Comparison of ENCODE assay signal across 6 cellular contexts in genomic region chr16:648071-648785, GRCh38. TPM values are rescaled to one million over a fixed set of nuclear protein-coding genes. Genes with fewer than 3 reads are reported as not detected.
DNase-seq lines count a peak whose midpoint lies in the region; ATAC-seq and TF ChIP-seq lines count a peak whose summit lies in the region.

No MANE protein-coding gene starts in this region.

- H3K79me2 ChIP-seq in MM.1S (ENCODE audit: low read length) = peaks cover 70% of the 10 kb centered on the region

- no peak for TF ChIP-seq POLR2A in lower leg skin (IDR thresholded peaks at IDR 0.05)

- peak overlapping the region; percentile 97 for H3K9ac ChIP-seq in MM.1S (ENCODE audit: low read length)

- peaks cover 14% of the 10 kb centered on the region for H3K4me1 ChIP-seq in CD8-positive, alpha-beta memory T cell (ENCODE audit: insufficient read depth, low read length)
- H3K4me1 ChIP-seq in MM.1S (ENCODE audit: low read length) = peaks cover 4% of the 10 kb centered on the region; the same call in 1 of the 2 replicates

- H3K36me3 Mint-ChIP-seq in CD8-positive, alpha-beta memory T cell = no peaks in the 10 kb centered on the region
- H3K36me3 Mint-ChIP-seq in activated T-helper 1 cell treated with anti-CD3 and anti-CD28 coated beads, Interleukin-12 subunit alpha, Interleukin-12 subunit beta, Interleukin-2, Interleukin-4 antibody, amounts not matched to agents 30 ng/mL and 10 ng/mL and 1 ng/mL, durations not matched to agents 14 hours and 24 hours and 36 hours (ENCODE audit: low read depth) = peaks cover 2% of the 10 kb centered on the region

- no peaks in the 10 kb centered on the region for H3K27me3 ChIP-seq in CD8-positive, alpha-beta memory T cell (ENCODE audit: insufficient read depth, low read length, poor library complexity, severe bottlenecking)
- no peaks in the 10 kb centered on the region for H3K27me3 ChIP-seq in MM.1S (replicated peaks; ENCODE audit: insufficient read depth, low read length)

- H3K27ac ChIP-seq in CD8-positive, alpha-beta memory T cell (ENCODE audit: low read depth, low read length) = peak overlapping the region; percentile 58
- peak overlapping the region; percentile 83 for H3K27ac ChIP-seq in MM.1S (ENCODE audit: low read length)

- peak overlapping the region; percentile 66 for H3K4me3 ChIP-seq in CD8-positive, alpha-beta memory T cell (ENCODE audit: low read length)
- H3K4me3 ChIP-seq in MM.1S (ENCODE audit: low read length) (peak overlapping the region; percentile 89), lower leg skin (ENCODE audit: low read depth, poor library complexity, severe bottlenecking) (peak overlapping the region; percentile 59)

- H3K27me3 Mint-ChIP-seq in CD8-positive, alpha-beta memory T cell = no peaks in the 10 kb centered on the region
- no peaks in the 10 kb centered on the region for H3K27me3 Mint-ChIP-seq in activated T-helper 1 cell treated with anti-CD3 and anti-CD28 coated beads, Interleukin-12 subunit alpha, Interleukin-12 subunit beta, Interleukin-2, Interleukin-4 antibody, amounts not matched to agents 30 ng/mL and 10 ng/mL and 1 ng/mL, durations not matched to agents 14 hours and 24 hours and 36 hours (ENCODE audit: insufficient read depth)

- H3K9me3 ChIP-seq in CD8-positive, alpha-beta memory T cell (ENCODE audit: low read length) = no peaks in the 10 kb centered on the region
- H3K9me3 ChIP-seq in MM.1S (replicated peaks; ENCODE audit: insufficient read depth, low read length) = no peaks in the 10 kb centered on the region

- H3K9me2 ChIP-seq in MM.1S (replicated peaks; ENCODE audit: insufficient read depth, low read length) = no peaks in the 10 kb centered on the region

- 22 to 24% methylated on average over 23 to 25 of the region's 25 CpGs for WGBS in lower leg skin, 2 donors

- peak overlapping the region; percentile 48 to 87 (median 77) for H3K4me3 Mint-ChIP-seq in CD8-positive, alpha-beta memory T cell
- H3K4me3 Mint-ChIP-seq in activated T-helper 1 cell treated with anti-CD3 and anti-CD28 coated beads, Interleukin-12 subunit alpha, Interleukin-12 subunit beta, Interleukin-2, Interleukin-4 antibody, amounts not matched to agents 30 ng/mL and 10 ng/mL and 1 ng/mL, durations not matched to agents 14 hours and 24 hours and 36 hours = peak overlapping the region; percentile 84

- POLR2A ChIA-PET in CD8-positive, alpha-beta memory T cell (lab: Charles Lee) = interaction anchor here (0.6 to 1.0 kb wide), 3 partner anchors 10 to 52 kb away, joined by 3 to 4 read pairs (median 3); partner anchors contain the start of gene METTL26

- peak overlapping the region; percentile 81; the same call in 1 of the 2 replicates for H2AFZ ChIP-seq in MM.1S (ENCODE audit: low read length)

- TF ChIP-seq CTCF in MM.1S (IDR thresholded peaks at IDR 0.05; ENCODE audit: low read length) (peak; percentile 74), lower leg skin (IDR thresholded peaks at IDR 0.05) (no peak)

- no peaks in the 10 kb centered on the region for H3K36me3 ChIP-seq in CD8-positive, alpha-beta memory T cell (ENCODE audit: insufficient read depth, low read length)
- no peaks in the 10 kb centered on the region for H3K36me3 ChIP-seq in MM.1S (replicated peaks; ENCODE audit: insufficient read depth, low read length)

- ATAC-seq in HG03196 (IDR thresholded peaks at IDR 0.05; ENCODE audit: unreplicated experiment) (no peak), GM18861 (IDR thresholded peaks at IDR 0.05; ENCODE audit: unreplicated experiment) (no peak)

- DNase-seq in CD8-positive, alpha-beta memory T cell = peak in 1 of 5 donors; percentile 27
- DNase-seq in MM.1S (peak; percentile 81), lower leg skin (ENCODE audit: low spot score in 2 of 2) (no peak)
- DNase-seq in activated T-helper 1 cell treated with anti-CD3 and anti-CD28 coated beads, Interleukin-12 subunit alpha, Interleukin-12 subunit beta, Interleukin-2, Interleukin-4 antibody, amounts not matched to agents 30 ng/mL and 10 ng/mL and 1 ng/mL, durations not matched to agents 14 hours and 24 hours and 36 hours (ENCODE audit: low spot score) = no peak

- H3K9me3 Mint-ChIP-seq in CD8-positive, alpha-beta memory T cell = no peaks in the 10 kb centered on the region
- H3K9me3 Mint-ChIP-seq in activated T-helper 1 cell treated with anti-CD3 and anti-CD28 coated beads, Interleukin-12 subunit alpha, Interleukin-12 subunit beta, Interleukin-2, Interleukin-4 antibody, amounts not matched to agents 30 ng/mL and 10 ng/mL and 1 ng/mL, durations not matched to agents 14 hours and 24 hours and 36 hours = no peaks in the 10 kb centered on the region

- peak overlapping the region; percentile 99 for H3K4me2 ChIP-seq in MM.1S (ENCODE audit: low read depth, low read length)

- peaks cover 22% of the 10 kb centered on the region for H3F3A ChIP-seq in MM.1S (ENCODE audit: insufficient read depth, low read length)

- peak overlapping the region; percentile 59 to 93 (median 84) for H3K27ac Mint-ChIP-seq in CD8-positive, alpha-beta memory T cell
- peak overlapping the region; percentile 68 for H3K27ac Mint-ChIP-seq in activated T-helper 1 cell treated with anti-CD3 and anti-CD28 coated beads, Interleukin-12 subunit alpha, Interleukin-12 subunit beta, Interleukin-2, Interleukin-4 antibody, amounts not matched to agents 30 ng/mL and 10 ng/mL and 1 ng/mL, durations not matched to agents 14 hours and 24 hours and 36 hours

- H3K4me1 Mint-ChIP-seq in CD8-positive, alpha-beta memory T cell = peaks cover 0 to 21% (median 11%) of the 10 kb centered on the region in 3 donors
- no peaks in the 10 kb centered on the region for H3K4me1 Mint-ChIP-seq in activated T-helper 1 cell treated with anti-CD3 and anti-CD28 coated beads, Interleukin-12 subunit alpha, Interleukin-12 subunit beta, Interleukin-2, Interleukin-4 antibody, amounts not matched to agents 30 ng/mL and 10 ng/mL and 1 ng/mL, durations not matched to agents 14 hours and 24 hours and 36 hours (ENCODE audit: low read depth)

- CTCF ChIA-PET in CD8-positive, alpha-beta memory T cell (lab: Charles Lee) = interaction anchor here (0.8 to 1.3 kb wide), 2 partner anchors 10 to 12 kb away, joined by 3 to 7 read pairs; partner anchors contain the start of gene METTL26

- intact Hi-C loops in activated T-helper 1 cell treated with anti-CD3 and anti-CD28 coated beads, Interleukin-12 subunit alpha, Interleukin-12 subunit beta, Interleukin-2, Interleukin-4 antibody, amounts not matched to agents 30 ng/mL and 10 ng/mL and 1 ng/mL, durations not matched to agents 14 hours and 24 hours and 36 hours (cut with micrococcal nuclease) = no loop called here
- intact Hi-C loops in lower leg skin (cut with DNase I; ENCODE audit: low total_unique reads) = no loop called here

- no peaks in the 10 kb centered on the region for H4K20me1 ChIP-seq in MM.1S (ENCODE audit: insufficient read depth, low read length)

RNA-seq across cellular contexts. Expression of gene WDR90, which starts 0.9 kb away (rescaled TPM):
- total RNA-seq in CD8-positive, alpha-beta memory T cell = 10 to 100 TPM; 69.6 to 78.4 TPM
- polyA plus RNA-seq in CD8-positive, alpha-beta memory T cell = 1.4 TPM
- 81.2 and 82.3 TPM in 2 replicates for total RNA-seq in activated T-helper 1 cell treated with anti-CD3 and anti-CD28 coated beads, Interleukin-12 subunit alpha, Interleukin-12 subunit beta, Interleukin-2, Interleukin-4 antibody, amounts not matched to agents 30 ng/mL and 10 ng/mL and 1 ng/mL, durations not matched to agents 14 hours and 24 hours and 36 hours
- 10 to 100 TPM; 11.1 to 32.1 (median 18.9) TPM for total RNA-seq in lower leg skin

RNA-seq across cellular contexts. Expression of gene MCRIP2, which starts 6.6 kb away (rescaled TPM):
- total RNA-seq in CD8-positive, alpha-beta memory T cell = 10 to 100 TPM; 59.3 to 64.8 TPM
- 24.9 TPM for polyA plus RNA-seq in CD8-positive, alpha-beta memory T cell
- 66.5 and 67.6 TPM in 2 replicates for total RNA-seq in activated T-helper 1 cell treated with anti-CD3 and anti-CD28 coated beads, Interleukin-12 subunit alpha, Interleukin-12 subunit beta, Interleukin-2, Interleukin-4 antibody, amounts not matched to agents 30 ng/mL and 10 ng/mL and 1 ng/mL, durations not matched to agents 14 hours and 24 hours and 36 hours
- total RNA-seq in lower leg skin = 10 to 100 TPM; 10.5 to 31.3 (median 23.2) TPM

RNA-seq across cellular contexts. Expression of gene METTL26, which starts 12.1 kb away (rescaled TPM):
- 100 to 1,000 TPM; 129 TPM for total RNA-seq in CD8-positive, alpha-beta memory T cell
- polyA plus RNA-seq in CD8-positive, alpha-beta memory T cell = 97.4 TPM
- total RNA-seq in activated T-helper 1 cell treated with anti-CD3 and anti-CD28 coated beads, Interleukin-12 subunit alpha, Interleukin-12 subunit beta, Interleukin-2, Interleukin-4 antibody, amounts not matched to agents 30 ng/mL and 10 ng/mL and 1 ng/mL, durations not matched to agents 14 hours and 24 hours and 36 hours = 141 and 147 TPM in 2 replicates
- 100 to 1,000 TPM; 108 to 161 (median 111) TPM for total RNA-seq in lower leg skin

RNA-seq across cellular contexts. Expression of gene WFIKKN1, which starts 17.4 kb away (rescaled TPM):
- total RNA-seq in CD8-positive, alpha-beta memory T cell = under 1 TPM; 0.11 to 0.22 TPM
- 0.09 TPM for polyA plus RNA-seq in CD8-positive, alpha-beta memory T cell
- total RNA-seq in activated T-helper 1 cell treated with anti-CD3 and anti-CD28 coated beads, Interleukin-12 subunit alpha, Interleukin-12 subunit beta, Interleukin-2, Interleukin-4 antibody, amounts not matched to agents 30 ng/mL and 10 ng/mL and 1 ng/mL, durations not matched to agents 14 hours and 24 hours and 36 hours = 0.34 and 0.44 TPM in 2 replicates
- total RNA-seq in lower leg skin = 1 to 10 TPM; 1.3 to 5.0 (median 2.8) TPM

RNA-seq across cellular contexts. Expression of gene RHOT2, which starts 19.7 kb away (rescaled TPM):
- 100 to 1,000 TPM; 140 to 151 TPM for total RNA-seq in CD8-positive, alpha-beta memory T cell
- 49.6 TPM for polyA plus RNA-seq in CD8-positive, alpha-beta memory T cell
- total RNA-seq in activated T-helper 1 cell treated with anti-CD3 and anti-CD28 coated beads, Interleukin-12 subunit alpha, Interleukin-12 subunit beta, Interleukin-2, Interleukin-4 antibody, amounts not matched to agents 30 ng/mL and 10 ng/mL and 1 ng/mL, durations not matched to agents 14 hours and 24 hours and 36 hours = 165 and 177 TPM in 2 replicates
- total RNA-seq in lower leg skin = 10 to 100 TPM; 36.1 to 86.7 (median 58.7) TPM
